Comparison of ENCODE assay signal across 15 cellular contexts in genomic region chr2:174663572-174663971, GRCh38.
A peak's percentile ranks its signal among the peaks of the same experiment; 100 is the strongest.
DNase-seq lines count a peak whose midpoint lies in the region; ATAC-seq and TF ChIP-seq lines count a peak whose summit lies in the region.
"Had no signal": no experiment of that assay in that cellular context is flagged by ENCODE, and none has a peak within 500 bp of the region (broad histone marks: within the 10 kb centered on the region; RNA-seq: fewer than 3 reads in every experiment).

No MANE protein-coding gene starts in this region.

- H3K4me1 ChIP-seq in ACC112 (ENCODE audit: control insufficient read depth, insufficient read depth, low read length, unreplicated experiment) (peaks cover 49% of the 10 kb centered on the region), esophagus squamous epithelium (peaks cover 10 to 58% (median 34%) of the 10 kb centered on the region in 3 donors), osteoblast (ENCODE audit: insufficient read depth, low read length) (peaks cover 30% of the 10 kb centered on the region)
- H3K4me1 ChIP-seq: BLaER1, pancreas had no signal

- 51 to 78% methylated on average over 7 of the region's 7 CpGs for WGBS in esophagus squamous epithelium, 2 donors

- peak; percentile 67 for DNase-seq in KBM-7
- no peak for DNase-seq in esophagus squamous epithelium (lab: John Stamatoyannopoulos, UW)
- peak; percentile 79 for DNase-seq in osteoblast (ENCODE audit: insufficient read length, low spot score, missing footprints)
- DNase-seq in posterior vena cava (ENCODE audit: low spot score), result no peak
- DNase-seq in NCI-H1436 treated with DMSO at 0.1 percent for 48 hours (lab: John Stamatoyannopoulos, UW), result no peak
- no peak for DNase-seq in NCI-H1436 (lab: John Stamatoyannopoulos, UW)
- DNase-seq: activated CD4-positive, alpha-beta T cell treated with anti-CD3 and anti-CD28 coated beads for 4 hours; activated gamma-delta T cell treated with Interleukin-2 at 50 U/mL for 16 hours; effector CD8-positive, alpha-beta T cell; NCI-H2171; pancreas; RPMI8226 had no signal

- no peak overlapping the region for H2AFZ ChIP-seq in ACC112 (ENCODE audit: low read length, unreplicated experiment)
- no peak overlapping the region for H2AFZ ChIP-seq in osteoblast (ENCODE audit: low read length)

- no peaks in the 10 kb centered on the region for H3K9me3 ChIP-seq in esophagus squamous epithelium
- H3K9me3 ChIP-seq in osteoblast (ENCODE audit: low read depth, low read length), result no peaks in the 10 kb centered on the region
- H3K9me3 ChIP-seq: BLaER1, pancreas had no signal

- H3K4me2 ChIP-seq in osteoblast (ENCODE audit: insufficient read depth, low read length), result peak overlapping the region; percentile 16
- H3K4me2 ChIP-seq: BLaER1 had no signal

- H4K20me1 ChIP-seq in osteoblast (ENCODE audit: insufficient read depth, low read length), result peaks cover 3% of the 10 kb centered on the region
- H4K20me1 ChIP-seq: BLaER1 had no signal

- no peak for ATAC-seq in HG03521 (IDR thresholded peaks at IDR 0.05; ENCODE audit: unreplicated experiment)

- in situ Hi-C loops in KBM-7 (cut with MboI; ENCODE audit: low pct_unique_long_range_greater_than_20kb, low sequenced_read_pairs), result no loop called here

- H3K79me2 ChIP-seq in ACC112 (ENCODE audit: control insufficient read depth, insufficient read depth, low read length, unreplicated experiment) (peaks cover 12% of the 10 kb centered on the region), osteoblast (ENCODE audit: insufficient read depth, low read length) (peaks cover 53% of the 10 kb centered on the region)

- TF ChIP-seq CTCF in esophagus squamous epithelium (IDR thresholded peaks at IDR 0.05), result no peak
- no peak for TF ChIP-seq CTCF in osteoblast (IDR thresholded peaks at IDR 0.05; ENCODE audit: extremely low read depth, low read depth, low read length)

- intact Hi-C loops in esophagus squamous epithelium (cut with DNase I), result no loop called here
- intact Hi-C loops in posterior vena cava (cut with DNase I), result no loop called here

- TF ChIP-seq POLR2A in esophagus squamous epithelium (IDR thresholded peaks at IDR 0.05), result no peak

- no peaks in the 10 kb centered on the region for H3K27me3 ChIP-seq in ACC112 (ENCODE audit: insufficient read depth, low read length)
- H3K27me3 ChIP-seq in esophagus squamous epithelium, result no peaks in the 10 kb centered on the region
- H3K27me3 ChIP-seq in osteoblast (ENCODE audit: insufficient read depth, low read length), result no peaks in the 10 kb centered on the region
- H3K27me3 ChIP-seq: BLaER1, pancreas had no signal

- H3K4me3 ChIP-seq in ACC112 (ENCODE audit: low read depth, low read length) (no peak overlapping the region), esophagus squamous epithelium (no peak overlapping the region), osteoblast (ENCODE audit: insufficient read depth, low read length) (no peak overlapping the region)
- H3K4me3 ChIP-seq: BLaER1, pancreas had no signal

- H3K36me3 ChIP-seq in ACC112 (ENCODE audit: insufficient read depth, low read length), result no peaks in the 10 kb centered on the region
- no peaks in the 10 kb centered on the region for H3K36me3 ChIP-seq in esophagus squamous epithelium
- H3K36me3 ChIP-seq in osteoblast (ENCODE audit: insufficient read depth, low read length), result peaks cover 5% of the 10 kb centered on the region
- H3K36me3 ChIP-seq: BLaER1, pancreas had no signal

- H3K27ac ChIP-seq in ACC112 (ENCODE audit: low read depth, low read length) (peak overlapping the region; percentile 74), esophagus squamous epithelium (peak overlapping the region in 3 of 4 donors; percentile 5 to 74 (median 65)), osteoblast (ENCODE audit: low read depth, low read length) (peak overlapping the region; percentile 89)
- H3K27ac ChIP-seq: BLaER1, pancreas had no signal

Comparison
In these comparisons a context has a peak if more than half of its experiments do, and no peak if none do; other contexts are left out.
1. DNase-seq: peak in KBM-7 (single experiment) and osteoblast (single experiment); none in esophagus squamous epithelium (single experiment), posterior vena cava (single experiment), NCI-H1436 treated with DMSO at 0.1 percent for 48 hours (single experiment) and NCI-H1436 (single experiment).
2. Peak in every context shown above with its lines, with median percentiles within 50 percentile points of each other: H3K27ac ChIP-seq.